Comparison of ENCODE assay signal across 18 cellular contexts in the genomic region with DNA sequence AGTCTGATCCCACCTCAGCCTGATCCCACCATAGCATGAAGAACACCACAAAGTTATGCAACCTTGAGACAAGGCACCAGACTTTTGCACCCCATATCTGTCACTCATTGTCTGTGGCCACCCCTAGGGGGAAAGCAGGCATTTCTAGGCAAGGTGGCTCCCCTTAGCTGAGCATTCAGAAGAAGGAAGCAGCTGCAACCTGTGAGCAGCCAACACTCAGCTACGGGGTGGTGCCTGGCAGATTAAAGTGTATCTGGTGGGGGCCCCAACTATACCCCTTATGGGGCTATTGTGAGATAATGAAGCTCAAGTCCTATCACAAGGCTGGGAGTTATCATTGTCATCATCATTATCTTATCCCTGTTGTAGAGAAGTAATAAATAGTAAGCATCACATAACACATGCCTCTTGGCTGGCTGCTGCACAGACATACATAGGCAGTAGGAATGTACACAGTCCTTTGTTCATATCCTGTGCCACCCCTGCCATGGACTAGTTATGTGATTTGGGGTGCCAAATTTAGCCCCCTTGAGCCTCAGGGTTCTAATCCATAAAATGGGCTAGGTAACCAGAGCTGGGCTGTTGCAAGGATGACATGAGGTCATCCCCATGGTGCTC. TPM values are rescaled to one million over a fixed set of nuclear protein-coding genes. Genes with fewer than 3 reads are reported as not detected.
DNase-seq lines count a peak whose midpoint lies in the region; ATAC-seq and TF ChIP-seq lines count a peak whose summit lies in the region.
"Had no signal": no experiment of that assay in that cellular context is flagged by ENCODE, and none has a peak within 500 bp of the region (broad histone marks: within the 10 kb centered on the region; RNA-seq: fewer than 3 reads in every experiment).

No MANE protein-coding gene starts in this region.

- DNase-seq in SK-N-DZ (ENCODE audit: low spot score) (peak; percentile 17), sciatic nerve (ENCODE audit: low spot score) (no peak), NCI-H187 (lab: John Stamatoyannopoulos, UW) (no peak), heart right ventricle (no peak), activated gamma-delta T cell (lab: John Stamatoyannopoulos, UW) (no peak)
- DNase-seq: activated CD4-positive, alpha-beta T cell treated with anti-CD3 and anti-CD28 coated beads, Interleukin-2, amount 50 U/mL, for 48 hours; activated T-cell treated with anti-CD3 and anti-CD28 coated beads, Interleukin-2, amount 50 U/mL, for 1 hour; erythroblast; KG1; NCI-H1105 treated with DMSO at 0.1 percent for 48 hours; right lobe of liver; stimulated activated CD4-positive, alpha-beta T cell treated with anti-CD3 and anti-CD28 coated beads, Interleukin-2, amount 100 ng/mL, for 24 hours; SW 1271 had no signal

- no peaks in the 10 kb centered on the region for H3K36me3 ChIP-seq in heart right ventricle
- H3K36me3 ChIP-seq: right lobe of liver had no signal

- ATAC-seq in HG02798 (IDR thresholded peaks at IDR 0.05; ENCODE audit: poor library complexity, unreplicated experiment) (peak; percentile 16), sciatic nerve (peak; percentile 22), heart right ventricle (no peak)
- ATAC-seq: activated naive CD4-positive, alpha-beta T cell treated with anti-CD3 and anti-CD28 coated beads, Interleukin-2, amount 50 U/mL, for 72 hours; body of pancreas had no signal

- intact Hi-C loops in sciatic nerve (cut with DNase I) (no loop called here), heart right ventricle (cut with DNase I) (no loop called here)

- peak overlapping the region in 1 of 10 donors; percentile 63 for H3K27ac ChIP-seq in heart right ventricle
- H3K27ac ChIP-seq: right lobe of liver had no signal

- H3K9me3 ChIP-seq in heart right ventricle: no peaks in the 10 kb centered on the region
- H3K9me3 ChIP-seq: body of pancreas, right lobe of liver had no signal

- no peaks in the 10 kb centered on the region for H3K27me3 ChIP-seq in heart right ventricle
- H3K27me3 ChIP-seq: body of pancreas, right lobe of liver had no signal

- peaks cover 0 to 32% (median 0%) of the 10 kb centered on the region in 9 donors for H3K4me1 ChIP-seq in heart right ventricle
- H3K4me1 ChIP-seq: body of pancreas, right lobe of liver had no signal

- TF ChIP-seq CTCF in GM12874 (IDR thresholded peaks at IDR 0.05; ENCODE audit: insufficient read depth, low read depth, low read length): 0 out of 2 replicates have a peak, but pooled peaks have one; percentile 2
- no peak for TF ChIP-seq CTCF in heart right ventricle (IDR thresholded peaks at IDR 0.05)

- H3K4me3 ChIP-seq in heart right ventricle: no peak overlapping the region
- H3K4me3 ChIP-seq: body of pancreas, right lobe of liver had no signal

- 66 to 67% methylated on average over 1 of the region's 1 CpG for WGBS in heart right ventricle, 2 donors

RNA-seq across cellular contexts. Expression of a gene that starts 20.6 kb away (rescaled TPM):
- polyA plus RNA-seq in SK-N-DZ (2014; cell fraction: cytosol; rRNA removed): 9.7 and 13.9 TPM in 2 replicates
- 8.8 and 9.9 TPM in 2 replicates for polyA plus RNA-seq in SK-N-DZ (2014; cell fraction: nucleus; rRNA removed)
- total RNA-seq in sciatic nerve (0.45 TPM), heart right ventricle (under 1 TPM; 0.16 to 0.80 (median 0.35) TPM)
- polyA plus RNA-seq in heart right ventricle: 1 to 10 TPM in 1 of 2 donors, under 1 TPM in 1; 0.88 to 1.7 TPM
- total RNA-seq: osteocyte had no signal

Comparison
In these comparisons a context has a peak if more than half of its experiments do, and no peak if none do; other contexts are left out.
1. ATAC-seq: peak in HG02798 (single experiment) and sciatic nerve (single experiment); none in heart right ventricle (0 of 8).